ENCODE assay signal across 1 cellular context in the genomic region with DNA sequence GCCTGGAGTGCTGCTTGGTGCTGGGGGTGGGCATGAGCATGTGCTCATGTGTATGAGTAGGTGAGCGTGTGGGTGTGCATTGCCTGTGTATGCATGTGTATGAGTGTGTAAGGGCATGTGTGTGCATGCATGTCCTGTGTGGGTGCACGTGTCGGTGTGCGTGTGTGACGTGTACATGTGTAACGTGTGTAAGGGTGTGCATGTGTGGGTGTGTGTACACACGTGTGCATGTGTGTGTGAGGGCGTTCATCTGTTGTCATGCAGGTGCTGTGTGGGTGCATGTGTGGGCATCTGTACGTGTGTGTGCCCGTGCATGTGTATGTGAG.
TF ChIP-seq lines count a peak whose summit lies in the region.

No MANE protein-coding gene starts in this region.

TF ChIP-seq in H1, 55 proteins besides CTCF, POLR2A, EP300 and RAD21:
- no peak for TF ChIP-seq HDAC6 (IDR thresholded peaks at IDR 0.05; ENCODE audit: low read depth, low read length)
- no peak for TF ChIP-seq ASH2L (IDR thresholded peaks at IDR 0.05; ENCODE audit: low read length)
- TF ChIP-seq JUN (IDR thresholded peaks at IDR 0.05; ENCODE audit: low read depth, low read length), result no peak
- TF ChIP-seq RFX5 (IDR thresholded peaks at IDR 0.05; ENCODE audit: borderline replicate concordance, low read depth, low read length), result no peak
- TF ChIP-seq, protein P1, sequence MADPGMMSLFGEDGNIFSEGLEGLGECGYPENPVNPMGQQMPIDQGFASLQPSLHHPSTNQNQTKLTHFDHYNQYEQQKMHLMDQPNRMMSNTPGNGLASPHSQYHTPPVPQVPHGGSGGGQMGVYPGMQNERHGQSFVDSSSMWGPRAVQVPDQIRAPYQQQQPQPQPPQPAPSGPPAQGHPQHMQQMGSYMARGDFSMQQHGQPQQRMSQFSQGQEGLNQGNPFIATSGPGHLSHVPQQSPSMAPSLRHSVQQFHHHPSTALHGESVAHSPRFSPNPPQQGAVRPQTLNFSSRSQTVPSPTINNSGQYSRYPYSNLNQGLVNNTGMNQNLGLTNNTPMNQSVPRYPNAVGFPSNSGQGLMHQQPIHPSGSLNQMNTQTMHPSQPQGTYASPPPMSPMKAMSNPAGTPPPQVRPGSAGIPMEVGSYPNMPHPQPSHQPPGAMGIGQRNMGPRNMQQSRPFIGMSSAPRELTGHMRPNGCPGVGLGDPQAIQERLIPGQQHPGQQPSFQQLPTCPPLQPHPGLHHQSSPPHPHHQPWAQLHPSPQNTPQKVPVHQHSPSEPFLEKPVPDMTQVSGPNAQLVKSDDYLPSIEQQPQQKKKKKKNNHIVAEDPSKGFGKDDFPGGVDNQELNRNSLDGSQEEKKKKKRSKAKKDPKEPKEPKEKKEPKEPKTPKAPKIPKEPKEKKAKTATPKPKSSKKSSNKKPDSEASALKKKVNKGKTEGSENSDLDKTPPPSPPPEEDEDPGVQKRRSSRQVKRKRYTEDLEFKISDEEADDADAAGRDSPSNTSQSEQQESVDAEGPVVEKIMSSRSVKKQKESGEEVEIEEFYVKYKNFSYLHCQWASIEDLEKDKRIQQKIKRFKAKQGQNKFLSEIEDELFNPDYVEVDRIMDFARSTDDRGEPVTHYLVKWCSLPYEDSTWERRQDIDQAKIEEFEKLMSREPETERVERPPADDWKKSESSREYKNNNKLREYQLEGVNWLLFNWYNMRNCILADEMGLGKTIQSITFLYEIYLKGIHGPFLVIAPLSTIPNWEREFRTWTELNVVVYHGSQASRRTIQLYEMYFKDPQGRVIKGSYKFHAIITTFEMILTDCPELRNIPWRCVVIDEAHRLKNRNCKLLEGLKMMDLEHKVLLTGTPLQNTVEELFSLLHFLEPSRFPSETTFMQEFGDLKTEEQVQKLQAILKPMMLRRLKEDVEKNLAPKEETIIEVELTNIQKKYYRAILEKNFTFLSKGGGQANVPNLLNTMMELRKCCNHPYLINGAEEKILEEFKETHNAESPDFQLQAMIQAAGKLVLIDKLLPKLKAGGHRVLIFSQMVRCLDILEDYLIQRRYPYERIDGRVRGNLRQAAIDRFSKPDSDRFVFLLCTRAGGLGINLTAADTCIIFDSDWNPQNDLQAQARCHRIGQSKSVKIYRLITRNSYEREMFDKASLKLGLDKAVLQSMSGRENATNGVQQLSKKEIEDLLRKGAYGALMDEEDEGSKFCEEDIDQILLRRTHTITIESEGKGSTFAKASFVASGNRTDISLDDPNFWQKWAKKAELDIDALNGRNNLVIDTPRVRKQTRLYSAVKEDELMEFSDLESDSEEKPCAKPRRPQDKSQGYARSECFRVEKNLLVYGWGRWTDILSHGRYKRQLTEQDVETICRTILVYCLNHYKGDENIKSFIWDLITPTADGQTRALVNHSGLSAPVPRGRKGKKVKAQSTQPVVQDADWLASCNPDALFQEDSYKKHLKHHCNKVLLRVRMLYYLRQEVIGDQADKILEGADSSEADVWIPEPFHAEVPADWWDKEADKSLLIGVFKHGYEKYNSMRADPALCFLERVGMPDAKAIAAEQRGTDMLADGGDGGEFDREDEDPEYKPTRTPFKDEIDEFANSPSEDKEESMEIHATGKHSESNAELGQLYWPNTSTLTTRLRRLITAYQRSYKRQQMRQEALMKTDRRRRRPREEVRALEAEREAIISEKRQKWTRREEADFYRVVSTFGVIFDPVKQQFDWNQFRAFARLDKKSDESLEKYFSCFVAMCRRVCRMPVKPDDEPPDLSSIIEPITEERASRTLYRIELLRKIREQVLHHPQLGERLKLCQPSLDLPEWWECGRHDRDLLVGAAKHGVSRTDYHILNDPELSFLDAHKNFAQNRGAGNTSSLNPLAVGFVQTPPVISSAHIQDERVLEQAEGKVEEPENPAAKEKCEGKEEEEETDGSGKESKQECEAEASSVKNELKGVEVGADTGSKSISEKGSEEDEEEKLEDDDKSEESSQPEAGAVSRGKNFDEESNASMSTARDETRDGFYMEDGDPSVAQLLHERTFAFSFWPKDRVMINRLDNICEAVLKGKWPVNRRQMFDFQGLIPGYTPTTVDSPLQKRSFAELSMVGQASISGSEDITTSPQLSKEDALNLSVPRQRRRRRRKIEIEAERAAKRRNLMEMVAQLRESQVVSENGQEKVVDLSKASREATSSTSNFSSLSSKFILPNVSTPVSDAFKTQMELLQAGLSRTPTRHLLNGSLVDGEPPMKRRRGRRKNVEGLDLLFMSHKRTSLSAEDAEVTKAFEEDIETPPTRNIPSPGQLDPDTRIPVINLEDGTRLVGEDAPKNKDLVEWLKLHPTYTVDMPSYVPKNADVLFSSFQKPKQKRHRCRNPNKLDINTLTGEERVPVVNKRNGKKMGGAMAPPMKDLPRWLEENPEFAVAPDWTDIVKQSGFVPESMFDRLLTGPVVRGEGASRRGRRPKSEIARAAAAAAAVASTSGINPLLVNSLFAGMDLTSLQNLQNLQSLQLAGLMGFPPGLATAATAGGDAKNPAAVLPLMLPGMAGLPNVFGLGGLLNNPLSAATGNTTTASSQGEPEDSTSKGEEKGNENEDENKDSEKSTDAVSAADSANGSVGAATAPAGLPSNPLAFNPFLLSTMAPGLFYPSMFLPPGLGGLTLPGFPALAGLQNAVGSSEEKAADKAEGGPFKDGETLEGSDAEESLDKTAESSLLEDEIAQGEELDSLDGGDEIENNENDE (IDR thresholded peaks at IDR 0.05; ENCODE audit: insufficient replicate concordance, low read length), result no peak
- TF ChIP-seq CHD2 (IDR thresholded peaks at IDR 0.05; ENCODE audit: low read length), result no peak
- TF ChIP-seq CEBPB (IDR thresholded peaks at IDR 0.05; ENCODE audit: low read depth, low read length), result no peak
- no peak for TF ChIP-seq RNF2 (IDR thresholded peaks at IDR 0.05; ENCODE audit: borderline replicate concordance, low read depth, low read length, missing control alignments, poor library complexity, severe bottlenecking)
